Comparison of ENCODE assay signal across 21 cellular contexts in the genomic region with DNA sequence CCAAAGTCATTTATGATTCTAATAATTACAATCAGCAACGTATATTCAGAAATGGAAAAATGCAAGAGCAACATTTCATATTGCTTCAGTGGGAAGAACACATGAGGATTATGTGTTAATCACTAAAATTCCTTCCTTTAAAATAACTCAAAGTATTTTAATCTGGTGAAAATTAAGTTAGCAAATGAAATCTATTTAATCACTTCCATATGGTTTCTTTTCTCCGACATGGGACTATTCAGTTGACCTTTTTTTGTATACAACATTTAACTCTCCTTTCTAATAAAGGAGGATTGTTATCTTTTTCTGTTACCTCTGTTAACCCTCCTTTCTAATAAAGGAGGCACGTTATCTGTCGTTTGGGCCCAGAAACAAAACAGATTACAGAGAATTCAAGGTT.
"Had no signal": no experiment of that assay in that cellular context is flagged by ENCODE, and none has a peak within 500 bp of the region (broad histone marks: within the 10 kb centered on the region; RNA-seq: fewer than 3 reads in every experiment).

No MANE protein-coding gene starts in this region.

- H3K36me3 ChIP-seq: lower lobe of right lung, neutrophil, right lobe of liver, stomach, thyroid gland, vagina had no signal

- H3K27ac ChIP-seq: epithelial cell of prostate, lower lobe of right lung, neutrophil, parathyroid adenoma, right lobe of liver, stomach, thyroid gland, vagina had no signal

- H3K9me3 ChIP-seq: lower lobe of right lung, neutrophil, right lobe of liver, stomach, thyroid gland, vagina had no signal

- H3K27me3 ChIP-seq: right lobe of liver, stomach, thyroid gland, vagina had no signal

- H3K36me3 Mint-ChIP-seq: natural killer cell had no signal

- H3K27ac Mint-ChIP-seq: effector memory CD8-positive, alpha-beta T cell; natural killer cell; progenitor cell of endocrine pancreas had no signal

- H3K4me3 Mint-ChIP-seq: effector memory CD8-positive, alpha-beta T cell; natural killer cell; neural crest cell had no signal

- H3K4me1 ChIP-seq: lower lobe of right lung, parathyroid adenoma, right lobe of liver, vagina had no signal

- H3K4me3 ChIP-seq: lower lobe of right lung, right lobe of liver, stomach, thyroid gland, vagina had no signal

- H3K9me3 Mint-ChIP-seq: effector memory CD8-positive, alpha-beta T cell; natural killer cell; neural crest cell had no signal

- DNase-seq: cortex of kidney; effector memory CD8-positive, alpha-beta T cell; left ventricle myocardium superior; lower lobe of right lung; natural killer cell; right lobe of liver; small intestine; stimulated activated CD4-positive, alpha-beta T cell treated with anti-CD3 and anti-CD28 coated beads, Interleukin-12 subunit alpha, Interleukin-12 subunit beta, amount 100 ng/mL, for 4 hours; stimulated activated CD4-positive, alpha-beta T cell treated with anti-CD3 and anti-CD28 coated beads, Interleukin-1b, Interleukin-23, amount 100 ng/mL, for 48 hours; stimulated activated CD4-positive, alpha-beta T cell treated with anti-CD3 and anti-CD28 coated beads, Interleukin-4, amount 100 ng/mL, for 1 hour; stimulated activated CD8-positive, alpha-beta memory T cell treated with anti-CD3 and anti-CD28 coated beads, Interleukin-4, amount 100 ng/mL, for 48 hours; stimulated activated naive CD4-positive, alpha-beta T cell; stomach; thyroid gland; trophoblast cell had no signal

- H3K9ac ChIP-seq: parathyroid adenoma had no signal

- H3K4me1 Mint-ChIP-seq: natural killer cell, neural crest cell had no signal

- H3K27me3 Mint-ChIP-seq: progenitor cell of endocrine pancreas had no signal
